Comparison of ENCODE assay signal across 1 cellular context in genomic region chr2:178478102-178478441, GRCh38.
A peak's percentile ranks its signal among the peaks of the same experiment; 100 is the strongest.
TF ChIP-seq lines count a peak whose summit lies in the region.

No MANE protein-coding gene starts in this region.

TF ChIP-seq in K562, 482 proteins besides CTCF, POLR2A, EP300 and RAD21:
- 0 out of 2 replicates have a peak, but pooled peaks have one; percentile 20 for TF ChIP-seq DNMT1 (IDR thresholded peaks at IDR 0.05)
- TF ChIP-seq ELF4 (CRISPR knock-in tag; IDR thresholded peaks at IDR 0.05) = no peak
- no peak for TF ChIP-seq ZFP36 (IDR thresholded peaks at IDR 0.05; ENCODE audit: low read depth, low read length, partially characterized antibody)
- TF ChIP-seq IRF9 (tag; IDR thresholded peaks at IDR 0.05) = no peak
- TF ChIP-seq ZNF707 (CRISPR knock-in tag; conservative IDR thresholded peaks at IDR 0.05) = no peak
- 0 out of 4 replicates have a peak, but pooled peaks of 1 of the 2 experiments have one; percentile 28 for TF ChIP-seq SRF (CRISPR knock-in tag; IDR thresholded peaks at IDR 0.05)
- TF ChIP-seq, protein P1, sequence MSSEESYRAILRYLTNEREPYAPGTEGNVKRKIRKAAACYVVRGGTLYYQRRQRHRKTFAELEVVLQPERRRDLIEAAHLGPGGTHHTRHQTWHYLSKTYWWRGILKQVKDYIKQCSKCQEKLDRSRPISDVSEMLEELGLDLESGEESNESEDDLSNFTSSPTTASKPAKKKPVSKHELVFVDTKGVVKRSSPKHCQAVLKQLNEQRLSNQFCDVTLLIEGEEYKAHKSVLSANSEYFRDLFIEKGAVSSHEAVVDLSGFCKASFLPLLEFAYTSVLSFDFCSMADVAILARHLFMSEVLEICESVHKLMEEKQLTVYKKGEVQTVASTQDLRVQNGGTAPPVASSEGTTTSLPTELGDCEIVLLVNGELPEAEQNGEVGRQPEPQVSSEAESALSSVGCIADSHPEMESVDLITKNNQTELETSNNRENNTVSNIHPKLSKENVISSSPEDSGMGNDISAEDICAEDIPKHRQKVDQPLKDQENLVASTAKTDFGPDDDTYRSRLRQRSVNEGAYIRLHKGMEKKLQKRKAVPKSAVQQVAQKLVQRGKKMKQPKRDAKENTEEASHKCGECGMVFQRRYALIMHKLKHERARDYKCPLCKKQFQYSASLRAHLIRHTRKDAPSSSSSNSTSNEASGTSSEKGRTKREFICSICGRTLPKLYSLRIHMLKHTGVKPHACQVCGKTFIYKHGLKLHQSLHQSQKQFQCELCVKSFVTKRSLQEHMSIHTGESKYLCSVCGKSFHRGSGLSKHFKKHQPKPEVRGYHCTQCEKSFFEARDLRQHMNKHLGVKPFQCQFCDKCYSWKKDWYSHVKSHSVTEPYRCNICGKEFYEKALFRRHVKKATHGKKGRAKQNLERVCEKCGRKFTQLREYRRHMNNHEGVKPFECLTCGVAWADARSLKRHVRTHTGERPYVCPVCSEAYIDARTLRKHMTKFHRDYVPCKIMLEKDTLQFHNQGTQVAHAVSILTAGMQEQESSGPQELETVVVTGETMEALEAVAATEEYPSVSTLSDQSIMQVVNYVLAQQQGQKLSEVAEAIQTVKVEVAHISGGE (CRISPR knock-in tag; IDR thresholded peaks at IDR 0.05) = 0 out of 6 replicates have a peak, but pooled peaks of 1 of the 3 experiments have one; percentile 20
- TF ChIP-seq RBM34 (IDR thresholded peaks at IDR 0.05; ENCODE audit: borderline replicate concordance, insufficient read depth, low read length) = no peak
- TF ChIP-seq, protein P2, sequence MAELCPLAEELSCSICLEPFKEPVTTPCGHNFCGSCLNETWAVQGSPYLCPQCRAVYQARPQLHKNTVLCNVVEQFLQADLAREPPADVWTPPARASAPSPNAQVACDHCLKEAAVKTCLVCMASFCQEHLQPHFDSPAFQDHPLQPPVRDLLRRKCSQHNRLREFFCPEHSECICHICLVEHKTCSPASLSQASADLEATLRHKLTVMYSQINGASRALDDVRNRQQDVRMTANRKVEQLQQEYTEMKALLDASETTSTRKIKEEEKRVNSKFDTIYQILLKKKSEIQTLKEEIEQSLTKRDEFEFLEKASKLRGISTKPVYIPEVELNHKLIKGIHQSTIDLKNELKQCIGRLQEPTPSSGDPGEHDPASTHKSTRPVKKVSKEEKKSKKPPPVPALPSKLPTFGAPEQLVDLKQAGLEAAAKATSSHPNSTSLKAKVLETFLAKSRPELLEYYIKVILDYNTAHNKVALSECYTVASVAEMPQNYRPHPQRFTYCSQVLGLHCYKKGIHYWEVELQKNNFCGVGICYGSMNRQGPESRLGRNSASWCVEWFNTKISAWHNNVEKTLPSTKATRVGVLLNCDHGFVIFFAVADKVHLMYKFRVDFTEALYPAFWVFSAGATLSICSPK (IDR thresholded peaks at IDR 0.05; ENCODE audit: borderline replicate concordance) = 0 out of 2 replicates have a peak, but pooled peaks have one; percentile 35
- TF ChIP-seq SMARCC2 (IDR thresholded peaks at IDR 0.05; ENCODE audit: low read depth) = 0 out of 2 replicates have a peak, but pooled peaks have one; percentile 19
- TF ChIP-seq NFRKB (IDR thresholded peaks at IDR 0.05; ENCODE audit: low read depth) = no peak
- no peak for TF ChIP-seq CREM (IDR thresholded peaks at IDR 0.05; ENCODE audit: low read depth)
- TF ChIP-seq, protein P3, sequence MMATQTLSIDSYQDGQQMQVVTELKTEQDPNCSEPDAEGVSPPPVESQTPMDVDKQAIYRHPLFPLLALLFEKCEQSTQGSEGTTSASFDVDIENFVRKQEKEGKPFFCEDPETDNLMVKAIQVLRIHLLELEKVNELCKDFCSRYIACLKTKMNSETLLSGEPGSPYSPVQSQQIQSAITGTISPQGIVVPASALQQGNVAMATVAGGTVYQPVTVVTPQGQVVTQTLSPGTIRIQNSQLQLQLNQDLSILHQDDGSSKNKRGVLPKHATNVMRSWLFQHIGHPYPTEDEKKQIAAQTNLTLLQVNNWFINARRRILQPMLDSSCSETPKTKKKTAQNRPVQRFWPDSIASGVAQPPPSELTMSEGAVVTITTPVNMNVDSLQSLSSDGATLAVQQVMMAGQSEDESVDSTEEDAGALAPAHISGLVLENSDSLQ (IDR thresholded peaks at IDR 0.05) = no peak
- TF ChIP-seq ZNF140 (CRISPR knock-in tag; IDR thresholded peaks at IDR 0.05) = no peak
- no peak for TF ChIP-seq PHB2 (IDR thresholded peaks at IDR 0.05; ENCODE audit: low read depth)
- TF ChIP-seq NCOA6 (IDR thresholded peaks at IDR 0.05) = no peak
- TF ChIP-seq, protein P4, sequence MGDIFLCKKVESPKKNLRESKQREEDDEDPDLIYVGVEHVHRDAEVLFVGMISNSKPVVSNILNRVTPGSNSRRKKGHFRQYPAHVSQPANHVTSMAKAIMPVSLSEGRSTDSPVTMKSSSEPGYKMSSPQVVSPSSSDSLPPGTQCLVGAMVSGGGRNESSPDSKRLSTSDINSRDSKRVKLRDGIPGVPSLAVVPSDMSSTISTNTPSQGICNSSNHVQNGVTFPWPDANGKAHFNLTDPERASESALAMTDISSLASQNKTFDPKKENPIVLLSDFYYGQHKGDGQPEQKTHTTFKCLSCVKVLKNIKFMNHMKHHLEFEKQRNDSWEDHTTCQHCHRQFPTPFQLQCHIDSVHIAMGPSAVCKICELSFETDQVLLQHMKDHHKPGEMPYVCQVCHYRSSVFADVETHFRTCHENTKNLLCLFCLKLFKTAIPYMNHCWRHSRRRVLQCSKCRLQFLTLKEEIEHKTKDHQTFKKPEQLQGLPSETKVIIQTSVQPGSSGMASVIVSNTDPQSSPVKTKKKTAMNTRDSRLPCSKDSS (IDR thresholded peaks at IDR 0.05; ENCODE audit: low read depth, partially characterized antibody) = no peak
- TF ChIP-seq NKRF (IDR thresholded peaks at IDR 0.05; ENCODE audit: borderline replicate concordance) = no peak
